Comparison of ENCODE assay signal across 8 cellular contexts in the genomic region with DNA sequence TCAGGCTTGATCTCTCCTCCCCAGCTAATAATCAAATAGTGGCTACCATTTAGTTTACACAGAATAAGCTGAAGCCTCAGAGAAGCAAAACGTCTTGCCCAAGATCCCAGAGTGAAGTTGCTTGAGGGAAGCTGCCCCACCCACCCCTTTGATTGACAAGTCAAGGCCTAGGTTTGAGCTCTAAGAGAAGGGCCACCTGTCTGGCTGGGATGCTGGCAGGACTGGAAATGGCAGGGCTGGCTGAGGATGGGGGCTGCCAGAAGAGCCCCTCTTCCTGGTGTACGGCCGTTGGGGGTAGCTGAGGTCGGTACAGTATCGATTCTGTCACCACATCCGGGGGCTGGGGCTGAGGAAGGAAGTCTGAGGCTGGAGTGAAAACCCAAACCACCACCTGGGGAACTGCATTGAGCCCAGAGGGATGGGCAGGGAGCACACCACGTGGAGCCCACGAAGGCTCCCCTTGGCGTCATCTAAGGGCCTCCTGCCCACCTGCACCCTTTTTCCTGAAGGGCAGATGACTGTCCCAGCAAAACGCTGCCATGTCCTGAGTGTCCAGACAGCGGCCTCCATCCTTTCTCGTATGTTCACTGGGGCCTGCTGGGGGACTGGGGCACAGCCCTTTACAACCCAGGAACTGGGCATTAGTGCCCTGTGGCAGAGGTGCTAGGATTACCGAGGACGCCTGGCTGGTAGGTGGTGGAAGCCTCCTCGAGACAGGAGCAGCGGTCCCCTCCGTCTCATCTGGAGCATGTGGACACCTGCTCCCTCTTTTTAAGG. TPM values are rescaled to one million over a fixed set of nuclear protein-coding genes. Genes with fewer than 3 reads are reported as not detected.
DNase-seq lines count a peak whose midpoint lies in the region; TF ChIP-seq lines count a peak whose summit lies in the region.

No MANE protein-coding gene starts in this region.

- peak overlapping the region in 3 of 4 donors; percentile 80 to 95 (median 90) for H3K4me3 ChIP-seq in esophagus squamous epithelium

- H3K9me3 ChIP-seq in esophagus squamous epithelium, result no peaks in the 10 kb centered on the region

- H3K27me3 ChIP-seq in esophagus squamous epithelium, result no peaks in the 10 kb centered on the region

- peak; percentile 76 for DNase-seq in NAMALWA (ENCODE audit: low spot score)
- peak in 2 of 3 experiments; percentile 45 to 47 for DNase-seq in activated CD8-positive, alpha-beta memory T cell treated with anti-CD3 and anti-CD28 coated beads for 48 hours (ENCODE audit: low read depth in 2 of 3, low spot score in 2 of 3)
- DNase-seq in esophagus squamous epithelium (lab: John Stamatoyannopoulos, UW), result no peak
- DNase-seq in stimulated activated CD4-positive, alpha-beta T cell treated with anti-CD3 and anti-CD28 coated beads, Interleukin-15, amount 100 ng/mL, for 24 hours, result peak; percentile 72
- DNase-seq in Ammon's horn (ENCODE audit: low spot score), result no peak
- DNase-seq in glomerular visceral epithelial cell (ENCODE audit: extremely low spot score), result no peak
- DNase-seq in hippocampal formation (lab: John Stamatoyannopoulos, UW), result no peak

- H3K4me1 ChIP-seq in esophagus squamous epithelium, result peaks cover 28 to 70% (median 28%) of the 10 kb centered on the region in 3 donors

- H3K36me3 ChIP-seq in esophagus squamous epithelium, result peaks cover 26 to 45% (median 38%) of the 10 kb centered on the region in 3 donors

- 28 to 49% methylated on average over 6 to 7 of the region's 17 CpGs for whole genome bisulfite sequencing in esophagus squamous epithelium, 2 donors

- TF ChIP-seq POLR2A in GM19099 (IDR thresholded peaks at IDR 0.05; ENCODE audit: extremely low read depth, insufficient read length, low read depth) (peak; percentile 38), esophagus squamous epithelium (IDR thresholded peaks at IDR 0.05) (no peak)

- H3K27ac ChIP-seq in esophagus squamous epithelium, result peak overlapping the region; percentile 92 to 99 (median 96)

- TF ChIP-seq CTCF in esophagus squamous epithelium (IDR thresholded peaks at IDR 0.05), result no peak

- intact Hi-C loops in esophagus squamous epithelium (cut with DNase I), result no loop called here

RNA-seq across cellular contexts. Expression of a gene that starts 1.4 kb away (rescaled TPM):
- total RNA-seq in esophagus squamous epithelium, result 10 to 100 TPM; 28.8 to 54.2 (median 31.8) TPM

RNA-seq across cellular contexts. Expression of a gene that starts 27.5 kb away (rescaled TPM):
- 10 to 100 TPM in 1 of 4 donors, 1 to 10 TPM in 3; 5.6 to 12.6 (median 9.3) TPM for total RNA-seq in esophagus squamous epithelium

RNA-seq across cellular contexts. Expression of a gene that starts 27.9 kb away (rescaled TPM):
- 10 to 100 TPM; 60.1 to 86.4 (median 69.7) TPM for total RNA-seq in esophagus squamous epithelium

RNA-seq across cellular contexts. Expression of a gene that starts 57.4 kb away (rescaled TPM):
- total RNA-seq in esophagus squamous epithelium, result 1 to 10 TPM in 2 of 4 donors, under 1 TPM in 2; 0.22 to 5.7 (median 1.8) TPM

Comparison
In these comparisons a context has a peak if more than half of its experiments do, and no peak if none do; other contexts are left out.
1. DNase-seq: peak in NAMALWA (single experiment), activated CD8-positive, alpha-beta memory T cell treated with anti-CD3 and anti-CD28 coated beads for 48 hours (2 of 3) and stimulated activated CD4-positive, alpha-beta T cell treated with anti-CD3 and anti-CD28 coated beads, Interleukin-15, amount 100 ng/mL, for 24 hours (single experiment); none in esophagus squamous epithelium (single experiment), Ammon's horn (single experiment), glomerular visceral epithelial cell (single experiment) and hippocampal formation (0 of 2).